In the genomic region with DNA sequence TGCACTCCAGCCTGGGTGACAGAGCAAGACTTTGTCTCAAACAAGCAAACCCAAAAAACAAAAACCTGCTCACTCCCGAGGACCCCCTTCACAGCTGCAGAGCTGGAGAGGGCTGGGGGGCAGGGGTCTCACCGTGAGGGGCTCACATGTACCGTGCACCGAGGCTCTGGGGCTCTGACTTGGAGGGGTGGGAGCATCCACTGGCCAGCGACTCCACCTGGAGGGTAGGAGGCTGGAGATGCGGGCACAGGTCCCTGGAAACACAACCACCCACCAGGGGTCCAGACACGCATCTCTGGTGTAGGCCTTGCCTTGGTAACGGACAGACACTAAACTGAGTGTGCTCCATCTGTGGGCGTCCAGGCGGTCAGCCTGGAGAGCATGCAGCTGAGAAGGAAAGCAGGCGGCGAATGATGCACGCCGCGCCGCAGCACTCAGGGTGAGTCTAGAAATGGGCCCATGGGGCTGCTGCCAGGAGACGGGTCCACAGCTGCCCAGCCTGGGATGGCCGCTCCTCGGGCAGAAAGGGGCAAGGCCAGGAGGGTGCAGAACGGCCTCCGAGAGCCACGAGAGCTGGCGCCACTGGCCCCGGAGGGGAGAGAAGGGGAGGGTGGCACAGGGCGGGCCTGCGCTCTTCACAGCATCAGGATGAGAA, we compare ENCODE assay signal across 25 cellular contexts.
"Had no signal": no experiment of that assay in that cellular context is flagged by ENCODE, and none has a peak within 500 bp of the region (broad histone marks: within the 10 kb centered on the region; RNA-seq: fewer than 3 reads in every experiment).

No MANE protein-coding gene starts in this region.

- H3K27me3 ChIP-seq: Peyer's patch had no signal

- H3K4me1 ChIP-seq: Peyer's patch had no signal

- ATAC-seq: activated CD8-positive, alpha-beta memory T cell treated with anti-CD3 and anti-CD28 coated beads, Interleukin-2, amount 10 ng/mL, durations not matched to agents 7 days and 5 days; activated naive CD4-positive, alpha-beta T cell treated with anti-CD3 and anti-CD28 coated beads, Interleukin-2, amount 50 U/mL, for 72 hours; activated naive CD8-positive, alpha-beta T cell treated with anti-CD3 and anti-CD28 coated beads, Interleukin-2, amount 50 U/mL, for 24 hours; activated T-cell treated with anti-CD3 and anti-CD28 coated beads, Interleukin-2, amount 50 U/mL, for 4 hours; T-helper 17 cell; WTC11 had no signal

- H3K4me3 ChIP-seq: Peyer's patch had no signal

- H3K27ac ChIP-seq: Peyer's patch, RWPE1 had no signal

- FAIRE-seq: astrocyte had no signal

- DNase-seq: activated CD4-positive, alpha-beta T cell treated with anti-CD3 and anti-CD28 coated beads for 48 hours; activated CD4-positive, alpha-beta T cell treated with anti-CD3 and anti-CD28 coated beads, Interleukin-2, amount 50 U/mL, for 4 hours; activated CD4-positive, CD25-positive, alpha-beta regulatory T cell treated with anti-CD3 and anti-CD28 coated beads, Interleukin-2, amount 50 U/mL, for 72 hours; activated CD8-positive, alpha-beta memory T cell treated with anti-CD3 and anti-CD28 coated beads, Interleukin-2, amount 10 ng/mL, durations not matched to agents 7 days and 5 days; activated effector memory CD4-positive, alpha-beta T cell treated with anti-CD3 and anti-CD28 coated beads, Interleukin-2, amount 50 U/mL, for 16 hours; activated naive CD4-positive, alpha-beta T cell treated with Interleukin-2 at 50 U/mL for 16 hours; activated naive CD8-positive, alpha-beta T cell treated with anti-CD3 and anti-CD28 coated beads, Interleukin-2, amount 50 U/mL, for 24 hours; activated T-cell treated with anti-CD3 and anti-CD28 coated beads, Interleukin-2, amount 50 U/mL, for 4 hours; amniotic stem cell; Karpas-422; MM.1S; NCI-H1105 treated with DMSO at 0.1 percent for 48 hours; NCI-H1436 treated with DMSO at 0.1 percent for 48 hours; NCI-H187; NCI-H2081; NCI-H446; NCI-H524; Peyer's patch; SIG-M5; T-helper 17 cell; T-helper 9 cell had no signal
